3 cellular contexts compared by ENCODE assay signal in the genomic region with DNA sequence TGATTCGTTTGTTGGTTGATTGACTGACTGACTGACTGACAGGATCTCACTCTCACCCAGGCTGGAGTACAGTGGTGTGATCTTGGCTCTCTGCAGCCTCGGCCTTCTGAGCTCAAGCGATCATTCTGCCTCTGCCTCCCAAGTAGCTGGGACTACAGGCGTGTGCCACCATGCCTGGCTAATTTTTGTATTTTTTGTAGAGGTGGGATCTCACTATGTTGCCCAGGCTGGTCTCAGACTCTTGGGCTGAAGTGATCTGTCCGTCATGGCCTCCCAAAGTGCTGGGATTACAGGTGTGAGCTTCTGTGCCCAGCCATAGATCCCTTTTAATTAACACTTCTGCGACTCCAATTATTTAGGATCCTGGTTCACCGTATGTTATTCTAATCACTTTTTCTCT. TPM values are rescaled to one million over a fixed set of nuclear protein-coding genes. Genes with fewer than 3 reads are reported as not detected.
"Had no signal": no experiment of that assay in that cellular context is flagged by ENCODE, and none has a peak within 500 bp of the region (broad histone marks: within the 10 kb centered on the region; RNA-seq: fewer than 3 reads in every experiment).

No MANE protein-coding gene starts in this region.

RNA-seq across cellular contexts. Expression of gene TMEM225B, which starts 29.3 kb away (rescaled TPM):
- total RNA-seq: LHCN-M2, Right ventricle myocardium inferior, SK-MEL-5 had no signal
